In the genomic region with DNA sequence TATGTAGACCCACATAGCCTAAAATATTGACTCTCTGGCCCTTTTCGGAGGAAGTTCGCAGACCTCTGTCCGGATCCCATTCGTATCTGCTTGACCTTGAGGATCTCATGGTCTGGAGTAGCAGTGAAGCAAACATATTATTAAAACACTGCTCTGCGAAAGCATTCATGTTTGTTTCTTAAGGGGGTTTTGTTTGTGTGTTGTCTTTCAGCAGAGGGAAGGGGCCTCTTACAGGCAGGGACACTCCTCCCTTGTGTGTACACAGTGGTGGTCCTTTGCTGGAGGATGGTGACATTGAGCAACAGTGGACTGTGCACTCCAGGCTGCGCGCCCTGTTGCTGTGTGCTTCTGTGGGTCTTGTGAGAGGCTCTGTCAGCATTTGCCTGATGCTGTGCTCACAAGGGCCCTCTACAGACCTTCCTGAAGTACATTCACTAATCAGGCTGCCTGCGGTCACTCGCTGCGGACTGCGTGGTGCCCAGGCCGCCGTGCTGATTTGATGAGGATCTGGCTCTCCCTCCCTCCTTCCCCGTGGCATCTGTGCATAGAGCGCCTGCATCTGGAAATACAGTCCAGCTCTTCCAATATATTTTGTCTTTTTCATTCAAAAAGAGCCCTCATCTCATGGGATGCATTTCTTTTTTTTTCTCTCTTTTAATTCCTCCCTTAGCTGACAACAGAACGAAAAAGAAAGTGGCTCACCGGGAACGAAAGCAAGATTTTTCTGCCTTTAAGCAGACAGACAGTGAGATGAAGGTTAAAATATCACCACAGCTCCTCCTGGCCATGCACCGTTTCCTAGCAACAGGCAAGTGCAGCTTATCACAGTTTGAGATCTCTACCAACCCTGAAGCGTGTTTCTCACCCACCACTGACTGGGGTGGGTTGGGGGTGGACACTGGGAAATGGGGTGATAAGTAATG, we compare ENCODE assay signal across 2 cellular contexts.
TF ChIP-seq lines count a peak whose summit lies in the region.

No MANE protein-coding gene starts in this region.

TF ChIP-seq in Ishikawa, 13 proteins besides CTCF, POLR2A, EP300 and RAD21 (continued from another document):
- TF ChIP-seq, protein P1, sequence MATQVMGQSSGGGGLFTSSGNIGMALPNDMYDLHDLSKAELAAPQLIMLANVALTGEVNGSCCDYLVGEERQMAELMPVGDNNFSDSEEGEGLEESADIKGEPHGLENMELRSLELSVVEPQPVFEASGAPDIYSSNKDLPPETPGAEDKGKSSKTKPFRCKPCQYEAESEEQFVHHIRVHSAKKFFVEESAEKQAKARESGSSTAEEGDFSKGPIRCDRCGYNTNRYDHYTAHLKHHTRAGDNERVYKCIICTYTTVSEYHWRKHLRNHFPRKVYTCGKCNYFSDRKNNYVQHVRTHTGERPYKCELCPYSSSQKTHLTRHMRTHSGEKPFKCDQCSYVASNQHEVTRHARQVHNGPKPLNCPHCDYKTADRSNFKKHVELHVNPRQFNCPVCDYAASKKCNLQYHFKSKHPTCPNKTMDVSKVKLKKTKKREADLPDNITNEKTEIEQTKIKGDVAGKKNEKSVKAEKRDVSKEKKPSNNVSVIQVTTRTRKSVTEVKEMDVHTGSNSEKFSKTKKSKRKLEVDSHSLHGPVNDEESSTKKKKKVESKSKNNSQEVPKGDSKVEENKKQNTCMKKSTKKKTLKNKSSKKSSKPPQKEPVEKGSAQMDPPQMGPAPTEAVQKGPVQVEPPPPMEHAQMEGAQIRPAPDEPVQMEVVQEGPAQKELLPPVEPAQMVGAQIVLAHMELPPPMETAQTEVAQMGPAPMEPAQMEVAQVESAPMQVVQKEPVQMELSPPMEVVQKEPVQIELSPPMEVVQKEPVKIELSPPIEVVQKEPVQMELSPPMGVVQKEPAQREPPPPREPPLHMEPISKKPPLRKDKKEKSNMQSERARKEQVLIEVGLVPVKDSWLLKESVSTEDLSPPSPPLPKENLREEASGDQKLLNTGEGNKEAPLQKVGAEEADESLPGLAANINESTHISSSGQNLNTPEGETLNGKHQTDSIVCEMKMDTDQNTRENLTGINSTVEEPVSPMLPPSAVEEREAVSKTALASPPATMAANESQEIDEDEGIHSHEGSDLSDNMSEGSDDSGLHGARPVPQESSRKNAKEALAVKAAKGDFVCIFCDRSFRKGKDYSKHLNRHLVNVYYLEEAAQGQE (IDR thresholded peaks at IDR 0.05; ENCODE audit: low read depth) = no peak
- TF ChIP-seq CEBPB (IDR thresholded peaks at IDR 0.05) (no peak), NFIC (IDR thresholded peaks at IDR 0.05) (no peak), ZBTB7A (IDR thresholded peaks at IDR 0.05; ENCODE audit: low read depth) (no peak), TCF12 (IDR thresholded peaks at IDR 0.05; ENCODE audit: low read depth) (no peak), YY1 (IDR thresholded peaks at IDR 0.05; ENCODE audit: low read depth) (no peak)

TF ChIP-seq in liver, 16 proteins besides CTCF, POLR2A, EP300 and RAD21 (continued from another document):
- TF ChIP-seq, protein P2, sequence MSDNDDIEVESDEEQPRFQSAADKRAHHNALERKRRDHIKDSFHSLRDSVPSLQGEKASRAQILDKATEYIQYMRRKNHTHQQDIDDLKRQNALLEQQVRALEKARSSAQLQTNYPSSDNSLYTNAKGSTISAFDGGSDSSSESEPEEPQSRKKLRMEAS (IDR thresholded peaks at IDR 0.05) = peak; percentile 49
- TF ChIP-seq FOXA2 (IDR thresholded peaks at IDR 0.05) = peak; percentile 47
- TF ChIP-seq GABPA (IDR thresholded peaks at IDR 0.05 in 1 of 2, conservative IDR thresholded peaks at IDR 0.05 in 1 of 2) = no peak
- TF ChIP-seq NR2F2 (IDR thresholded peaks at IDR 0.05) = no peak
- no peak for TF ChIP-seq EGR1 (IDR thresholded peaks at IDR 0.05; ENCODE audit: low read depth in 2 of 2)
